Comparison of ENCODE assay signal across 27 cellular contexts in genomic region chr12:31726575-31726974, GRCh38. TPM values are rescaled to one million over a fixed set of nuclear protein-coding genes. Genes with fewer than 3 reads are reported as not detected.
DNase-seq lines count a peak whose midpoint lies in the region; ATAC-seq and TF ChIP-seq lines count a peak whose summit lies in the region.
"Had no signal": no experiment of that assay in that cellular context is flagged by ENCODE, and none has a peak within 500 bp of the region (broad histone marks: within the 10 kb centered on the region; RNA-seq: fewer than 3 reads in every experiment).

No MANE protein-coding gene starts in this region.

- POLR2A ChIA-PET in activated CD8-positive, alpha-beta T cell treated with anti-CD3 and anti-CD28 coated beads for 36 hours (lab: Charles Lee), result interaction anchor here (1.0 kb wide), 1 partner anchor 234 kb away, joined by 3 read pairs; no protein-coding TSS in a partner anchor
- POLR2A ChIA-PET in activated CD8-positive, alpha-beta T cell treated with anti-CD3 and anti-CD28 coated beads, Interleukin-2, amount 10 ng/mL, durations not matched to agents 7 days and 5 days (lab: Charles Lee), result interaction anchor here (0.9 kb wide), 1 partner anchor 234 kb away, joined by 3 read pairs; no protein-coding TSS in a partner anchor
- POLR2A ChIA-PET in T-cell (lab: Charles Lee), result interaction anchor here in 1 of 2 donors (0.6 kb wide), 1 partner anchor 136 kb away, joined by 3 read pairs; no protein-coding TSS in a partner anchor
- POLR2A ChIA-PET in activated CD4-positive, alpha-beta memory T cell treated with anti-CD3 and anti-CD28 coated beads, Interleukin-2, amount 10 ng/mL, durations not matched to agents 7 days and 5 days (lab: Charles Lee), result interaction anchor here (1.5 kb wide), 1 partner anchor 67 kb away, joined by 3 read pairs; the partner anchor contains the start of gene ETFBKMT

- H3K9me3 ChIP-seq in DND-41 (ENCODE audit: insufficient read depth, low read length, severe bottlenecking), result no peaks in the 10 kb centered on the region
- H3K9me3 ChIP-seq in neutrophil, result no peaks in the 10 kb centered on the region
- H3K9me3 ChIP-seq: thoracic aorta had no signal

- intact Hi-C loops in activated CD8-positive, alpha-beta T cell treated with anti-CD3 and anti-CD28 coated beads for 36 hours (cut with micrococcal nuclease), result loop anchor here (5.0 to 10.0 kb wide), 2 partner anchors 168 to 236 kb away; no protein-coding TSS in a partner anchor

- H3K27ac ChIP-seq in DND-41 (ENCODE audit: low read length) (peak overlapping the region; percentile 29; the same call in 1 of the 2 replicates), neutrophil (peak overlapping the region; percentile 97)
- H3K27ac ChIP-seq: adrenal gland, thoracic aorta had no signal

- no peaks in the 10 kb centered on the region for H3K27me3 Mint-ChIP-seq in activated CD8-positive, alpha-beta T cell treated with anti-CD3 and anti-CD28 coated beads for 36 hours
- no peaks in the 10 kb centered on the region for H3K27me3 Mint-ChIP-seq in activated CD8-positive, alpha-beta T cell treated with anti-CD3 and anti-CD28 coated beads, Interleukin-2, amount 10 ng/mL, durations not matched to agents 7 days and 5 days (ENCODE audit: low read depth)
- no peaks in the 10 kb centered on the region for H3K27me3 Mint-ChIP-seq in T-cell
- no peaks in the 10 kb centered on the region for H3K27me3 Mint-ChIP-seq in activated CD4-positive, alpha-beta memory T cell treated with anti-CD3 and anti-CD28 coated beads, Interleukin-2, amount 10 ng/mL, durations not matched to agents 7 days and 5 days
- H3K27me3 Mint-ChIP-seq: CD4-positive, alpha-beta memory T cell; natural killer cell treated with Interleukin-12 subunit alpha and Interleukin-12 subunit beta and Interleukin-15 and Interleukin-18, amount 100 ng/mL, for 72 hours had no signal

- H3K4me1 ChIP-seq in DND-41 (ENCODE audit: insufficient read depth, low read length) (peaks cover 29% of the 10 kb centered on the region), neutrophil (ENCODE audit: control insufficient read depth in 1 of 2, insufficient read depth in 1 of 2, low read depth in 1 of 2, low read length in 1 of 2) (peaks cover 44 to 49% of the 10 kb centered on the region in 2 experiments)

- TF ChIP-seq CTCF in activated CD8-positive, alpha-beta T cell treated with anti-CD3 and anti-CD28 coated beads for 36 hours (IDR thresholded peaks at IDR 0.05), result no peak
- TF ChIP-seq CTCF in DND-41 (IDR thresholded peaks at IDR 0.05; ENCODE audit: borderline replicate concordance, extremely low read depth, low read length, poor library complexity, severe bottlenecking), result no peak
- no peak for TF ChIP-seq CTCF in neutrophil (IDR thresholded peaks at IDR 0.05)

- peaks cover 39% of the 10 kb centered on the region for H3K79me2 ChIP-seq in DND-41 (ENCODE audit: insufficient read depth, low read length)

- no peaks in the 10 kb centered on the region for H3K27me3 ChIP-seq in DND-41 (ENCODE audit: insufficient read depth, low read length, poor library complexity)
- no peaks in the 10 kb centered on the region for H3K27me3 ChIP-seq in neutrophil
- H3K27me3 ChIP-seq: adrenal gland had no signal

- H3K36me3 ChIP-seq in DND-41 (ENCODE audit: insufficient read depth, low read length), result no peaks in the 10 kb centered on the region
- no peaks in the 10 kb centered on the region for H3K36me3 ChIP-seq in neutrophil
- H3K36me3 ChIP-seq: adrenal gland, thoracic aorta had no signal

- H3K36me3 Mint-ChIP-seq in activated CD8-positive, alpha-beta T cell treated with anti-CD3 and anti-CD28 coated beads for 36 hours (ENCODE audit: low read depth), result peaks cover 40% of the 10 kb centered on the region
- peaks cover 46% of the 10 kb centered on the region for H3K36me3 Mint-ChIP-seq in activated CD8-positive, alpha-beta T cell treated with anti-CD3 and anti-CD28 coated beads, Interleukin-2, amount 10 ng/mL, durations not matched to agents 7 days and 5 days (ENCODE audit: low read depth)
- peaks cover 59% of the 10 kb centered on the region for H3K36me3 Mint-ChIP-seq in T-cell
- peaks cover 34% of the 10 kb centered on the region for H3K36me3 Mint-ChIP-seq in activated CD4-positive, alpha-beta memory T cell treated with anti-CD3 and anti-CD28 coated beads, Interleukin-2, amount 10 ng/mL, durations not matched to agents 7 days and 5 days (ENCODE audit: low read depth)

- no peak for ATAC-seq in activated CD8-positive, alpha-beta T cell treated with anti-CD3 and anti-CD28 coated beads for 36 hours
- ATAC-seq in activated CD8-positive, alpha-beta T cell treated with anti-CD3 and anti-CD28 coated beads, Interleukin-2, amount 10 ng/mL, durations not matched to agents 7 days and 5 days, result no peak
- ATAC-seq in DND-41 (ENCODE audit: insufficient read depth, low read depth) (no peak), T-cell (replicated peaks in 1 of 4) (no peak)
- ATAC-seq: activated T-cell treated with anti-CD3 and anti-CD28 coated beads, Interleukin-2, amount 50 U/mL, for 72 hours; GM23338; left ventricle myocardium superior; natural killer cell treated with Interleukin-12 subunit alpha and Interleukin-12 subunit beta and Interleukin-15 and Interleukin-18, amount 100 ng/mL, for 72 hours; stimulated activated naive CD8-positive, alpha-beta T cell treated with anti-CD3 and anti-CD28 coated beads, Interleukin-15, Interleukin-2, amounts not matched to agents 100 U/mL and 50 U/mL, for 24 hours had no signal

- H2AFZ ChIP-seq in DND-41 (ENCODE audit: low read depth, low read length), result no peak overlapping the region
- H2AFZ ChIP-seq: GM23338 had no signal

- no peak overlapping the region for H3K4me2 ChIP-seq in DND-41 (ENCODE audit: insufficient read depth, low read length)
- H3K4me2 ChIP-seq: GM23338 had no signal

- peaks cover 13% of the 10 kb centered on the region for H3K9me3 Mint-ChIP-seq in activated CD8-positive, alpha-beta T cell treated with anti-CD3 and anti-CD28 coated beads for 36 hours
- H3K9me3 Mint-ChIP-seq in activated CD8-positive, alpha-beta T cell treated with anti-CD3 and anti-CD28 coated beads, Interleukin-2, amount 10 ng/mL, durations not matched to agents 7 days and 5 days (ENCODE audit: insufficient read depth), result peaks cover 30% of the 10 kb centered on the region
- peaks cover 8 to 11% (median 10%) of the 10 kb centered on the region in 3 donors for H3K9me3 Mint-ChIP-seq in T-cell
- H3K9me3 Mint-ChIP-seq in activated CD4-positive, alpha-beta memory T cell treated with anti-CD3 and anti-CD28 coated beads, Interleukin-2, amount 10 ng/mL, durations not matched to agents 7 days and 5 days, result peaks cover 6% of the 10 kb centered on the region
- H3K9me3 Mint-ChIP-seq: natural killer cell treated with Interleukin-12 subunit alpha and Interleukin-12 subunit beta and Interleukin-15 and Interleukin-18, amount 100 ng/mL, for 72 hours had no signal

- H3K4me3 Mint-ChIP-seq in activated CD8-positive, alpha-beta T cell treated with anti-CD3 and anti-CD28 coated beads for 36 hours, result no peak overlapping the region
- H3K4me3 Mint-ChIP-seq in activated CD8-positive, alpha-beta T cell treated with anti-CD3 and anti-CD28 coated beads, Interleukin-2, amount 10 ng/mL, durations not matched to agents 7 days and 5 days, result no peak overlapping the region
- no peak overlapping the region for H3K4me3 Mint-ChIP-seq in T-cell
- H3K4me3 Mint-ChIP-seq in activated CD4-positive, alpha-beta memory T cell treated with anti-CD3 and anti-CD28 coated beads, Interleukin-2, amount 10 ng/mL, durations not matched to agents 7 days and 5 days, result no peak overlapping the region
- H3K4me3 Mint-ChIP-seq: endodermal cell; GM23338; natural killer cell treated with Interleukin-12 subunit alpha and Interleukin-12 subunit beta and Interleukin-15 and Interleukin-18, amount 100 ng/mL, for 72 hours had no signal

- peak overlapping the region; percentile 43 for H3K27ac Mint-ChIP-seq in activated CD8-positive, alpha-beta T cell treated with anti-CD3 and anti-CD28 coated beads for 36 hours
- H3K27ac Mint-ChIP-seq in activated CD8-positive, alpha-beta T cell treated with anti-CD3 and anti-CD28 coated beads, Interleukin-2, amount 10 ng/mL, durations not matched to agents 7 days and 5 days, result no peak overlapping the region
- H3K27ac Mint-ChIP-seq in T-cell, result peak overlapping the region; percentile 21 to 46
- no peak overlapping the region for H3K27ac Mint-ChIP-seq in activated CD4-positive, alpha-beta memory T cell treated with anti-CD3 and anti-CD28 coated beads, Interleukin-2, amount 10 ng/mL, durations not matched to agents 7 days and 5 days
- H3K27ac Mint-ChIP-seq: endodermal cell, GM23338 had no signal

- H4K20me1 ChIP-seq in DND-41 (ENCODE audit: insufficient read depth, low read length), result no peaks in the 10 kb centered on the region

- DNase-seq in activated CD8-positive, alpha-beta T cell treated with anti-CD3 and anti-CD28 coated beads for 36 hours, result no peak
- no peak for DNase-seq in activated CD8-positive, alpha-beta T cell treated with anti-CD3 and anti-CD28 coated beads, Interleukin-2, amount 10 ng/mL, durations not matched to agents 7 days and 5 days
- DNase-seq in DND-41 (no peak), T-cell (no peak), NCI-H1417 treated with DMSO at 0.1 percent for 48 hours (lab: John Stamatoyannopoulos, UW) (no peak), GOT3 (lab: John Stamatoyannopoulos, UW) (no peak)
- DNase-seq in activated CD4-positive, alpha-beta memory T cell treated with anti-CD3 and anti-CD28 coated beads, Interleukin-2, amount 10 ng/mL, durations not matched to agents 7 days and 5 days, result no peak
- DNase-seq: activated CD4-positive, alpha-beta T cell treated with anti-CD3 and anti-CD28 coated beads, Interleukin-2, amount 50 U/mL, for 1 hour; activated T-cell treated with anti-CD3 and anti-CD28 coated beads, Interleukin-2, amount 50 U/mL, for 72 hours; adrenal gland; CD4-positive, alpha-beta memory T cell; central memory CD4-positive, alpha-beta T cell; cortex of kidney; endodermal cell; foreskin fibroblast; IMR-90; islet precursor cell; left ventricle myocardium superior; midbrain; NCI-H1105; NCI-H1930; NCI-H510A treated with DMSO at 0.1 percent for 48 hours; stimulated activated naive CD8-positive, alpha-beta T cell treated with anti-CD3 and anti-CD28 coated beads, Interleukin-15, Interleukin-2, amounts not matched to agents 100 U/mL and 50 U/mL, for 24 hours had no signal

- H3K4me3 ChIP-seq in DND-41 (ENCODE audit: low read depth in 1 of 2, low read length in 2 of 2), result no peak overlapping the region
- H3K4me3 ChIP-seq in neutrophil (ENCODE audit: low read depth in 1 of 2, low read length in 1 of 2), result no peak overlapping the region
- H3K4me3 ChIP-seq: adrenal gland, GM23338, thoracic aorta had no signal

- no peak overlapping the region for H3K9ac ChIP-seq in DND-41 (ENCODE audit: low read depth, low read length)

- peaks cover 67% of the 10 kb centered on the region for H3K4me1 Mint-ChIP-seq in activated CD8-positive, alpha-beta T cell treated with anti-CD3 and anti-CD28 coated beads for 36 hours (ENCODE audit: low read depth)
- H3K4me1 Mint-ChIP-seq in activated CD8-positive, alpha-beta T cell treated with anti-CD3 and anti-CD28 coated beads, Interleukin-2, amount 10 ng/mL, durations not matched to agents 7 days and 5 days (ENCODE audit: low read depth), result peaks cover 62% of the 10 kb centered on the region
- peaks cover 67 to 80% (median 79%) of the 10 kb centered on the region in 3 donors for H3K4me1 Mint-ChIP-seq in T-cell
- peaks cover 53% of the 10 kb centered on the region for H3K4me1 Mint-ChIP-seq in activated CD4-positive, alpha-beta memory T cell treated with anti-CD3 and anti-CD28 coated beads, Interleukin-2, amount 10 ng/mL, durations not matched to agents 7 days and 5 days

- CTCF ChIA-PET in activated CD8-positive, alpha-beta T cell treated with anti-CD3 and anti-CD28 coated beads for 36 hours (lab: Charles Lee), result interaction anchor here (1.2 kb wide), 1 partner anchor 20 kb away, joined by 3 read pairs; no protein-coding TSS in a partner anchor
- CTCF ChIA-PET in activated CD8-positive, alpha-beta T cell treated with anti-CD3 and anti-CD28 coated beads, Interleukin-2, amount 10 ng/mL, durations not matched to agents 7 days and 5 days (lab: Charles Lee), result interaction anchor here (1.0 to 1.2 kb wide), 2 partner anchors 16 to 20 kb away, joined by 3 read pairs; no protein-coding TSS in a partner anchor
- CTCF ChIA-PET in T-cell (lab: Charles Lee), result interaction anchor here (1.4 to 1.6 kb wide), 2 partner anchors 45 to 252 kb away, joined by 3 to 5 read pairs; no protein-coding TSS in a partner anchor
- CTCF ChIA-PET in activated CD4-positive, alpha-beta memory T cell treated with anti-CD3 and anti-CD28 coated beads, Interleukin-2, amount 10 ng/mL, durations not matched to agents 7 days and 5 days (lab: Charles Lee), result interaction anchor here (0.8 kb wide), 1 partner anchor 235 kb away, joined by 3 read pairs; no protein-coding TSS in a partner anchor

RNA-seq across cellular contexts. Expression of gene AMN1, which starts 2.2 kb away (rescaled TPM):
- 1 to 10 TPM; 3.5 to 4.1 TPM for total RNA-seq in activated CD8-positive, alpha-beta T cell treated with anti-CD3 and anti-CD28 coated beads for 36 hours
- total RNA-seq in activated CD8-positive, alpha-beta T cell treated with anti-CD3 and anti-CD28 coated beads, Interleukin-2, amount 10 ng/mL, durations not matched to agents 7 days and 5 days, result 1 to 10 TPM; 3.4 to 3.5 TPM
- total RNA-seq in T-cell, result 10 to 100 TPM in 4 of 5 donors, 1 to 10 TPM in 1; 8.4 to 13.6 (median 12.2) TPM
- total RNA-seq in activated CD4-positive, alpha-beta memory T cell treated with anti-CD3 and anti-CD28 coated beads, Interleukin-2, amount 10 ng/mL, durations not matched to agents 7 days and 5 days, result 1 to 10 TPM; 3.2 to 4.0 TPM

Comparison
In these comparisons a context has a peak if more than half of its experiments do, and no peak if none do; other contexts are left out.
1. H3K27ac Mint-ChIP-seq: peak in activated CD8-positive, alpha-beta T cell treated with anti-CD3 and anti-CD28 coated beads for 36 hours (single experiment) and T-cell (2 of 2); none in activated CD8-positive, alpha-beta T cell treated with anti-CD3 and anti-CD28 coated beads, Interleukin-2, amount 10 ng/mL, durations not matched to agents 7 days and 5 days (single experiment) and activated CD4-positive, alpha-beta memory T cell treated with anti-CD3 and anti-CD28 coated beads, Interleukin-2, amount 10 ng/mL, durations not matched to agents 7 days and 5 days (single experiment).